ENCODE assay signal across 20 cellular contexts in the genomic region with DNA sequence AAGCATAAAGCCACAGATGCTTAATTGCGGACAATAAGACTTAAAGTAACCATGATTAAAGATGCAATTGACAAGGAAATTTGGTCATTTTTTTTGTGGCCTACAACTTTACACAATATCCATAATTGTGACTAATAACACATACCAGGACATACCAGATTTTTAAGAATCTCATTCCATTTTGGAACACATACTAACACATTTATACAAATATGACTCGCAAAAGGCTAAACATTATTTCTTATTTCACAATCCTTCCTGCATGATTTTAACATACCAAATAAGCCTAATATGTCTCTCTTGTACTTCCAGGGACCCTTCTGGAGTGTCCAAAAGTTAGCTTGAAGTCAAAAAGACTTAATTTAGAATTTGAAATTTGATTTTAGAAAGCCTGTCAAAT. TPM values are rescaled to one million over a fixed set of nuclear protein-coding genes. Genes with fewer than 3 reads are reported as not detected.
DNase-seq lines count a peak whose midpoint lies in the region; ATAC-seq and TF ChIP-seq lines count a peak whose summit lies in the region.
"Had no signal": no experiment of that assay in that cellular context is flagged by ENCODE, and none has a peak within 500 bp of the region (broad histone marks: within the 10 kb centered on the region; RNA-seq: fewer than 3 reads in every experiment).

No MANE protein-coding gene starts in this region.

- intact Hi-C loops in IMR-90 (cut with micrococcal nuclease) = no loop called here

- H2AFZ ChIP-seq in IMR-90 (replicated peaks; ENCODE audit: low read length, poor library complexity) = no peak overlapping the region
- H2AFZ ChIP-seq: PC-9 had no signal

- no peak overlapping the region for H2BK5ac ChIP-seq in IMR-90 (ENCODE audit: low read depth, low read length, poor library complexity, severe bottlenecking)

- H2AK9ac ChIP-seq in IMR-90 (replicated peaks; ENCODE audit: low read depth, low read length, poor library complexity) = no peak overlapping the region

- no peak overlapping the region for H3K56ac ChIP-seq in IMR-90 (ENCODE audit: extremely low read depth, insufficient read depth, low read length)

- no peak for TF ChIP-seq POLR2A in IMR-90 (IDR thresholded peaks at IDR 0.05; ENCODE audit: low read depth, low read length)

- H3K4ac ChIP-seq in IMR-90 (ENCODE audit: low read depth, low read length) = no peak overlapping the region

- peak; percentile 38 for DNase-seq in EH (ENCODE audit: low read depth)
- DNase-seq in IMR-90 = peak; percentile 12
- peak; percentile 9 to 47 for DNase-seq in cardiac fibroblast (ENCODE audit: low read depth in 2 of 2)
- peak; percentile 8 for DNase-seq in iris pigment epithelial cell (ENCODE audit: low read depth)
- DNase-seq in A172 (ENCODE audit: low spot score) = no peak
- DNase-seq in globus pallidus (ENCODE audit: low spot score) = no peak
- no peak for DNase-seq in SK-N-DZ (ENCODE audit: low spot score)
- DNase-seq: ACHN, COR-L47, DMS 273 treated with DMSO at 0.1 percent for 48 hours, DND-41, GF-D8, NCI-H1417 treated with DMSO at 0.1 percent for 48 hours, NCI-H1930, NCI-H345, NCI-H526 had no signal

- H3K14ac ChIP-seq in IMR-90 (replicated peaks; ENCODE audit: low read depth, low read length) = no peak overlapping the region

- POLR2A ChIA-PET in IMR-90 (lab: Charles Lee; ENCODE audit: unreplicated experiment) = no interaction called here

- no peaks in the 10 kb centered on the region for H3K9me1 ChIP-seq in IMR-90 (ENCODE audit: insufficient read depth, low read length)

- H2BK20ac ChIP-seq in IMR-90 (ENCODE audit: low read depth, low read length) = no peak overlapping the region

- no peak overlapping the region for H2BK15ac ChIP-seq in IMR-90 (ENCODE audit: low read depth, low read length)

- H3K79me1 ChIP-seq in IMR-90 (ENCODE audit: low read depth in 1 of 2, low read length in 2 of 2) = no peaks in the 10 kb centered on the region

- H3K9ac ChIP-seq in IMR-90 (ENCODE audit: low read depth, low read length) = no peak overlapping the region

- H3K27ac ChIP-seq in IMR-90 (ENCODE audit: insufficient read depth, low read length) = no peak overlapping the region
- H3K27ac ChIP-seq: PC-9, RWPE1 had no signal

- no peak overlapping the region for H3K18ac ChIP-seq in IMR-90 (ENCODE audit: low read depth, low read length)

- no peak for TF ChIP-seq RAD21 in IMR-90 (IDR thresholded peaks at IDR 0.05; ENCODE audit: low read length)

- no peaks in the 10 kb centered on the region for H4K20me1 ChIP-seq in IMR-90 (ENCODE audit: insufficient read depth, low read length)

- WGBS in IMR-90 (ENCODE audit: extremely low coverage in 2 of 2, insufficient read length in 1 of 2), 2 experiments = no CpG with 5 or more reads among the region's 2 CpGs

- no peak overlapping the region for H3K4me2 ChIP-seq in IMR-90 (ENCODE audit: low read depth, low read length)
- H3K4me2 ChIP-seq: PC-9 had no signal

- H3K23ac ChIP-seq in IMR-90 (ENCODE audit: low read depth, low read length) = no peak overlapping the region

- H3K4me1 ChIP-seq in IMR-90 (ENCODE audit: control insufficient read depth, insufficient read depth, low read length) = no peaks in the 10 kb centered on the region

- dilution Hi-C loops in IMR-90 (cut with HindIII; ENCODE audit: low sequenced_read_pairs, unreplicated experiment) = no loop called here

- H2AK5ac ChIP-seq in IMR-90 (ENCODE audit: low read depth, low read length) = no peak overlapping the region

- no peak overlapping the region for H4K8ac ChIP-seq in IMR-90 (ENCODE audit: low read depth in 2 of 2, low read length in 2 of 2)

- ATAC-seq in IMR-90 (ENCODE audit: low read depth) (no peak), HG03460 (IDR thresholded peaks at IDR 0.05; ENCODE audit: unreplicated experiment) (no peak)
- ATAC-seq: GM12878 had no signal

- CTCF ChIA-PET in IMR-90 (lab: Yijun Ruan, JAX) = interaction anchor here (0.7 to 1.5 kb wide), 2 partner anchors 11 to 152 kb away, joined by 3 read pairs; no protein-coding TSS in a partner anchor

- no peaks in the 10 kb centered on the region for H3K36me3 ChIP-seq in IMR-90 (ENCODE audit: control insufficient read depth, insufficient read depth, low read length)

- no peak overlapping the region for H4K5ac ChIP-seq in IMR-90 (ENCODE audit: low read depth, low read length)

- no peaks in the 10 kb centered on the region for H3K27me3 ChIP-seq in IMR-90 (ENCODE audit: control insufficient read depth, insufficient read depth, low read length)

- BruUV-seq in IMR-90 (replicated peaks; lab: Mats Ljungman, UMichigan) = no TSS peak

- no peak overlapping the region for H4K91ac ChIP-seq in IMR-90 (ENCODE audit: insufficient read depth, low read depth, low read length)

- in situ Hi-C loops in IMR-90 (cut with MboI; ENCODE audit: low sequenced_read_pairs) = no loop called here

- no peaks in the 10 kb centered on the region for H3K9me3 ChIP-seq in IMR-90 (ENCODE audit: control insufficient read depth, insufficient read depth, low read length)

- H3K4me3 ChIP-seq in IMR-90 (ENCODE audit: insufficient read depth, low read depth, low read length) (no peak overlapping the region), cardiac fibroblast (replicated peaks in 1 of 2; ENCODE audit: low read depth in 2 of 2, low read length in 2 of 2) (no peak overlapping the region)
- H3K4me3 ChIP-seq: GM12878, PC-9 had no signal

- no peak for TF ChIP-seq CTCF in IMR-90 (conservative IDR thresholded peaks at IDR 0.05; ENCODE audit: low read depth, low read length)
- TF ChIP-seq CTCF in cardiac fibroblast (IDR thresholded peaks at IDR 0.05; ENCODE audit: low read depth, low read length) = no peak

- H2BK120ac ChIP-seq in IMR-90 (ENCODE audit: low read depth, low read length) = no peak overlapping the region

TF ChIP-seq in IMR-90, 13 proteins besides CTCF, POLR2A, EP300 and RAD21:
- TF ChIP-seq SMC3 (IDR thresholded peaks at IDR 0.05; ENCODE audit: low read depth, low read length) (no peak), MAZ (IDR thresholded peaks at IDR 0.05; ENCODE audit: borderline replicate concordance, low read depth, low read length) (no peak), CEBPB (IDR thresholded peaks at IDR 0.05; ENCODE audit: low read depth, low read length) (peak; percentile 56), RFX5 (IDR thresholded peaks at IDR 0.05; ENCODE audit: low read depth, low read length) (no peak)
- TF ChIP-seq, protein P1, sequence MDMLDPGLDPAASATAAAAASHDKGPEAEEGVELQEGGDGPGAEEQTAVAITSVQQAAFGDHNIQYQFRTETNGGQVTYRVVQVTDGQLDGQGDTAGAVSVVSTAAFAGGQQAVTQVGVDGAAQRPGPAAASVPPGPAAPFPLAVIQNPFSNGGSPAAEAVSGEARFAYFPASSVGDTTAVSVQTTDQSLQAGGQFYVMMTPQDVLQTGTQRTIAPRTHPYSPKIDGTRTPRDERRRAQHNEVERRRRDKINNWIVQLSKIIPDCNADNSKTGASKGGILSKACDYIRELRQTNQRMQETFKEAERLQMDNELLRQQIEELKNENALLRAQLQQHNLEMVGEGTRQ (IDR thresholded peaks at IDR 0.05; ENCODE audit: low read depth, low read length) = no peak

RNA-seq across cellular contexts. Expression of a gene that starts 48.8 kb away (rescaled TPM):
- 39.4 and 46.9 TPM in 2 replicates for total RNA-seq in IMR-90 (2012; rRNA removed)
- polyA plus RNA-seq in IMR-90 (2012; rRNA removed) = 21.1 and 27.1 TPM in 2 replicates
- polyA plus RNA-seq in IMR-90 (2012; cell fraction: cytosol; rRNA removed) = 4.8 and 5.7 TPM in 2 replicates
- polyA plus RNA-seq in IMR-90 (2012; cell fraction: nucleus; rRNA removed; ENCODE audit: low replicate concordance) = 2.5 and 7.6 TPM in 2 replicates
- 31.6 and 33.0 TPM in 2 replicates for total RNA-seq in A172 (2014; rRNA removed; shearing (Covaris generic))
- polyA plus RNA-seq in SK-N-DZ (2014; cell fraction: cytosol; rRNA removed) = 35.7 and 46.6 TPM in 2 replicates
- 11.2 and 15.8 TPM in 2 replicates for polyA plus RNA-seq in SK-N-DZ (2014; cell fraction: nucleus; rRNA removed)

RNA-seq across cellular contexts. Expression of a gene that starts 53.4 kb away (rescaled TPM):
- 15.2 and 24.4 TPM in 2 replicates for total RNA-seq in IMR-90 (2012; rRNA removed)
- 7.1 and 9.3 TPM in 2 replicates for polyA plus RNA-seq in IMR-90 (2012; rRNA removed)
- 1.5 and 1.6 TPM in 2 replicates for polyA plus RNA-seq in IMR-90 (2012; cell fraction: cytosol; rRNA removed)
- 1.4 and 12.3 TPM in 2 replicates for polyA plus RNA-seq in IMR-90 (2012; cell fraction: nucleus; rRNA removed; ENCODE audit: low replicate concordance)
- total RNA-seq in A172 (2014; rRNA removed; shearing (Covaris generic)) = 27.1 and 34.9 TPM in 2 replicates
- polyA plus RNA-seq in SK-N-DZ (2014; cell fraction: cytosol; rRNA removed) = 29.7 and 36.4 TPM in 2 replicates
- polyA plus RNA-seq in SK-N-DZ (2014; cell fraction: nucleus; rRNA removed) = 37.9 and 40.5 TPM in 2 replicates

Comparison
In these comparisons a context has a peak if more than half of its experiments do, and no peak if none do; other contexts are left out.
1. DNase-seq: peak in EH (single experiment), IMR-90 (single experiment), cardiac fibroblast (2 of 2) and iris pigment epithelial cell (single experiment); none in A172 (single experiment), globus pallidus (single experiment) and SK-N-DZ (single experiment).